8 cellular contexts compared by ENCODE assay signal in the genomic region with DNA sequence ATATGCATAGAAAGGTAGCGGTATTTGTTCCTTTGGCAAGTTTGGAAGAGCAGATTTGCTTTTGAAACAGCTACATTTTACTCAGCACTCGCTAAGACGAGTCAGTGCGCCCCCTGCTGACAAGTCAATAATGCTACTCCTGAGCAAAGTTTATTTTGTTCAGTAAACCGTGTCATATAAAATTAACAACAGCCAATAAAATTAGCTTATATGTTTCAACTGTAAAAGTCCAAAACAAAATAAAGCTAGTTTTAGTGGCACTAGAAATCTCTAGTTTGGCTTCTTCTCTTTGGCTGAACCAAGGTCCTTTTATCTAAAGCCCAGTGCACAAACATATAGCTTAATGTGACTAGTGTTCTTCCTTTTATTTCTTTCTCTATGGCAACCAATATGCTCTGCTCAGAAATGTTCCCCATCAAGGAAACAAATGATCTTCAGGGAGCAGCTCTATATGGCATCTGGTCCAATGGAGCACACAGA. TPM values are rescaled to one million over a fixed set of nuclear protein-coding genes. Genes with fewer than 3 reads are reported as not detected.
DNase-seq lines count a peak whose midpoint lies in the region; ATAC-seq, FAIRE-seq and TF ChIP-seq lines count a peak whose summit lies in the region.

No MANE protein-coding gene starts in this region.

- H3K27me3 ChIP-seq in GM06990 (replicated peaks; ENCODE audit: control insufficient read depth, insufficient read depth, low read length) (peaks cover 2% of the 10 kb centered on the region), SJCRH30 (peaks cover 4% of the 10 kb centered on the region)

- in situ Hi-C loops in astrocyte of the spinal cord (cut with HindIII; ENCODE audit: low sequenced_read_pairs), result no loop called here

- no peaks in the 10 kb centered on the region for H3K9me3 ChIP-seq in SJCRH30 (replicated peaks)

- FAIRE-seq in A204.1 (lab: Jason Lieb, UNC), result peak; percentile 87

- H3K36me3 ChIP-seq in GM06990 (ENCODE audit: control insufficient read depth, insufficient read depth, low read length), result no peaks in the 10 kb centered on the region
- H3K36me3 ChIP-seq in SJCRH30, result no peaks in the 10 kb centered on the region

- H3K4me3 ChIP-seq in GM06990 (replicated peaks; ENCODE audit: low read depth, low read length) (no peak overlapping the region), SJCRH30 (no peak overlapping the region), astrocyte of the spinal cord (ENCODE audit: low read depth, low read length) (no peak overlapping the region)

- H3K27ac ChIP-seq in SJCRH30, result no peak overlapping the region

- DNase-seq in GM06990 (ENCODE audit: extremely low read depth, insufficient read length) (no peak), HuH-7.5 (ENCODE audit: low spot score) (peak; percentile 68), SJCRH30 (peak; percentile 61 to 78), astrocyte of the spinal cord (ENCODE audit: low read depth, low spot score) (peak; percentile 83), kidney glomerular epithelial cell (lab: John Stamatoyannopoulos, UW) (peak; percentile 48)
- peak; percentile 34 to 61 for DNase-seq in stimulated activated CD4-positive, alpha-beta T cell treated with anti-CD3 and anti-CD28 coated beads, Interleukin-4, amount 100 ng/mL, for 4 hours

- ATAC-seq in GM18517 (IDR thresholded peaks at IDR 0.05; ENCODE audit: unreplicated experiment), result no peak

- H3K4me1 ChIP-seq in SJCRH30, result no peaks in the 10 kb centered on the region

- TF ChIP-seq CTCF in GM06990 (IDR thresholded peaks at IDR 0.05; ENCODE audit: insufficient read depth, low read length, poor library complexity, severe bottlenecking) (peak; percentile 67), astrocyte of the spinal cord (IDR thresholded peaks at IDR 0.05; ENCODE audit: low read depth, low read length) (peak; percentile 79)

RNA-seq across cellular contexts. Expression of a gene that starts 4.3 kb away (rescaled TPM):
- total RNA-seq in SJCRH30 (2014; rRNA removed; shearing (Covaris generic)), result 2.3 and 2.4 TPM in 2 replicates
